In genomic region chr18:34661464-34662087, GRCh38 we compare ENCODE assay signal across 1 cellular context.
TF ChIP-seq lines count a peak whose summit lies in the region.

No MANE protein-coding gene starts in this region.

TF ChIP-seq in WTC11, 78 proteins besides CTCF, POLR2A, EP300 and RAD21 (continued from another document):
- TF ChIP-seq PRDM15 (CRISPR knock-in tag; IDR thresholded peaks at IDR 0.05) = no peak
- TF ChIP-seq, protein P1, sequence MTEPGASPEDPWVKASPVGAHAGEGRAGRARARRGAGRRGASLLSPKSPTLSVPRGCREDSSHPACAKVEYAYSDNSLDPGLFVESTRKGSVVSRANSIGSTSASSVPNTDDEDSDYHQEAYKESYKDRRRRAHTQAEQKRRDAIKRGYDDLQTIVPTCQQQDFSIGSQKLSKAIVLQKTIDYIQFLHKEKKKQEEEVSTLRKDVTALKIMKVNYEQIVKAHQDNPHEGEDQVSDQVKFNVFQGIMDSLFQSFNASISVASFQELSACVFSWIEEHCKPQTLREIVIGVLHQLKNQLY (CRISPR knock-in tag; IDR thresholded peaks at IDR 0.05) = no peak
- TF ChIP-seq, protein P2, sequence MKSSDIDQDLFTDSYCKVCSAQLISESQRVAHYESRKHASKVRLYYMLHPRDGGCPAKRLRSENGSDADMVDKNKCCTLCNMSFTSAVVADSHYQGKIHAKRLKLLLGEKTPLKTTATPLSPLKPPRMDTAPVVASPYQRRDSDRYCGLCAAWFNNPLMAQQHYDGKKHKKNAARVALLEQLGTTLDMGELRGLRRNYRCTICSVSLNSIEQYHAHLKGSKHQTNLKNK (CRISPR knock-in tag; IDR thresholded peaks at IDR 0.05) = no peak
- TF ChIP-seq ELF4 (CRISPR knock-in tag; IDR thresholded peaks at IDR 0.05; ENCODE audit: low read depth) = no peak
